Comparison of ENCODE assay signal across 7 cellular contexts in the genomic region with DNA sequence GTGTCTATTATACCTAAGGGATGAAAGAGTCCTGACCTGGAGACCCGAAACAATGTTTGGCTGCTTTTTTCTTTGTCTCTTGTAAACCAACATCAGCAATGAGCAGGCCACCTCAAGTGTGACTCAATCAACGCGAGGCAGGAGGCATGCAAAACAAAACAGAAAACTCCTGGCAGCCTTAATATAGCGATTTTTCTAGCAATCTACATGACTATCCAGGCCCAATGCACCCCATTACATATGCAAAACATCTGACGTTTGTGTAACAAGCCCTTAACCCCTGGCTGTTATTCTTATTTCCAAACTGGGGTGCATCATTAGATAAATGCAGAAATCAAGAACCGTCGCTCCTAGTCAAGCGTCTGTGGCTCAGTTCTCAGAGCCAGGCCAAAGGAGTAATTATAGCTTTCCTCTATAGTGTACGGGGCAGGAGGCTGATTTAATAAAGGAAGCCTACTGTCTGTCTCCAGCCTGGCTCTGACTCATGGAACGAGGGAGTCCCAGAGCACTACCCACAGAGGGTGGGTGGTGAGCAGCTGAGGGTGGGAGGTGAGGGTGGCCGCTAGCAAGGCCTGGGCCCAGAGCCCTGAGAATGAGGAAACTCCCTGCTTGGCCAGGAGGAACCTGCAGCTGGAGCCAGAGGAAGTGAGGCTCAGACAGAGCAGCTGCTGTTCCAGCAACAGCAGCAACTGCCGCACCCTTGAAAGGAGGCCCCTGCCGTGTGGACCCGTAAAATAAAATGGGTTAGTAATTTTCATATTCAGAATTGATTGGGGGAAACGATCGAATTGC. TPM values are rescaled to one million over a fixed set of nuclear protein-coding genes. Genes with fewer than 3 reads are reported as not detected.
DNase-seq lines count a peak whose midpoint lies in the region; ATAC-seq and TF ChIP-seq lines count a peak whose summit lies in the region.

No MANE protein-coding gene starts in this region.

- peak; percentile 62 for ATAC-seq in GM18505 (IDR thresholded peaks at IDR 0.05; ENCODE audit: unreplicated experiment)
- peak; percentile 65 for ATAC-seq in HG02678 (IDR thresholded peaks at IDR 0.05; ENCODE audit: unreplicated experiment)
- peak; percentile 37 for ATAC-seq in left lobe of liver

- TF ChIP-seq POLR2A in GM18505 (IDR thresholded peaks at IDR 0.05; ENCODE audit: borderline replicate concordance, extremely low read depth, insufficient read depth, insufficient read length): peak; percentile 72

- H3K4me3 ChIP-seq in WI38 (ENCODE audit: low read depth, low read length) (peak overlapping the region; percentile 51), choroid plexus epithelial cell (ENCODE audit: low read depth, low read length) (peak overlapping the region; percentile 54)

- TF ChIP-seq CTCF in WI38 (IDR thresholded peaks at IDR 0.05; ENCODE audit: low read depth, low read length) (no peak), choroid plexus epithelial cell (conservative IDR thresholded peaks at IDR 0.05; ENCODE audit: low read depth, low read length) (no peak)

- DNase-seq in NCI-H1417 treated with DMSO at 0.1 percent for 48 hours (lab: John Stamatoyannopoulos, UW) (peak; percentile 43), choroid plexus epithelial cell (ENCODE audit: low read depth) (peak; percentile 96), left lobe of liver (ENCODE audit: low spot score) (peak; percentile 60)
- DNase-seq in stimulated activated CD4-positive, alpha-beta T cell treated with anti-CD3 and anti-CD28 coated beads, Interleukin-4, amount 100 ng/mL, for 1 hour: peak; percentile 13

RNA-seq across cellular contexts. Expression of gene CHD9, which starts 43.9 kb away (rescaled TPM):
- total RNA-seq in left lobe of liver: 34.7 TPM

RNA-seq across cellular contexts. Expression of gene CHD9NB, which starts 46.0 kb away (rescaled TPM):
- total RNA-seq in left lobe of liver: 1.1 TPM

Comparison
In these comparisons a context has a peak if more than half of its experiments do, and no peak if none do; other contexts are left out.
1. Peak in every context shown above with its lines: DNase-seq, ATAC-seq and H3K4me3 ChIP-seq.
2. DNase-seq: peak in every context shown above with its lines; median percentile 96 in choroid plexus epithelial cell; 60 in left lobe of liver; 43 in NCI-H1417 treated with DMSO at 0.1 percent for 48 hours; 13 in stimulated activated CD4-positive, alpha-beta T cell treated with anti-CD3 and anti-CD28 coated beads, Interleukin-4, amount 100 ng/mL, for 1 hour.